ENCODE assay signal across 13 cellular contexts in the genomic region with DNA sequence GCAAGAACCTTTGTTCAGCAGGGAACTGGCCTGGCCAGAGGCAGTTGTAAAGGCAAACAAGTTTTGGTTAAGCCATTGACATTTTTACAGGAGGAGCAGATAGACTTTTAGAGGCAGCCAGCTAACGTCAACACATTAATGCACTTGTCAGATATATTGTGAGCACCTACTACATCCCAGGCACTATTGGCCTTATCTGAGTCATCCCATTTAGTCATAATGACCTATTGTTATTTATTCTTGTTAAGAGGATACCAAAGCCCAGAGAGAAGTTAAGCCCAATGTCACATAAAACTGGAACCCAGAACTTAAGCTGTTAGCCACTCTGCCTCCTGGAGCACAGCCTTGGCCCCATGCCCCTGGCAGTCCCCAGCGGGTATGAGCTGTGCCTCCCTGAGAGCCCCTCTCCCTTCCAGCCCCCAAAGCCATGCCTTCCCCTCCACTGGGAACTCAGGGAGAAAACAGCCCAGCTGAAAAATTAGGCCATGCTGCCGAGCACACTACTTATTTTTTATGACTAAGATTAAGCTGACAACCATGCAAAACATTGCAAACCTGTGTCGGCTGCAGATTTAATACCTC. TPM values are rescaled to one million over a fixed set of nuclear protein-coding genes. Genes with fewer than 3 reads are reported as not detected.
DNase-seq lines count a peak whose midpoint lies in the region; ATAC-seq and TF ChIP-seq lines count a peak whose summit lies in the region.
"Had no signal": no experiment of that assay in that cellular context is flagged by ENCODE, and none has a peak within 500 bp of the region (broad histone marks: within the 10 kb centered on the region; RNA-seq: fewer than 3 reads in every experiment).

No MANE protein-coding gene starts in this region.

- no peak for DNase-seq in stimulated activated naive CD8-positive, alpha-beta T cell treated with anti-CD3 and anti-CD28 coated beads, Interleukin-15, amount 100 ng/mL, for 72 hours
- peak; percentile 81 for DNase-seq in dermis blood vessel endothelial cell
- DNase-seq in naive thymus-derived CD8-positive, alpha-beta T cell: no peak
- no peak for DNase-seq in HuH-7.5 (ENCODE audit: low spot score)
- DNase-seq in cerebellum (ENCODE audit: low spot score): no peak
- no peak for DNase-seq in WERI-Rb-1
- DNase-seq: GF-D8, kidney, ovary had no signal

- H3K27me3 Mint-ChIP-seq in stimulated activated naive CD8-positive, alpha-beta T cell treated with anti-CD3 and anti-CD28 coated beads, Interleukin-15, Interleukin-2, amounts not matched to agents 100 ng/mL and 50 ng/mL, for 24 hours: no peaks in the 10 kb centered on the region
- no peaks in the 10 kb centered on the region for H3K27me3 Mint-ChIP-seq in stimulated activated naive CD8-positive, alpha-beta T cell treated with anti-CD3 and anti-CD28 coated beads, Interleukin-15, amount 100 ng/mL, for 72 hours
- H3K27me3 Mint-ChIP-seq in naive thymus-derived CD8-positive, alpha-beta T cell: no peaks in the 10 kb centered on the region

- TF ChIP-seq CTCF in WERI-Rb-1 (IDR thresholded peaks at IDR 0.05; ENCODE audit: low read depth, low read length): no peak

- peaks cover 50% of the 10 kb centered on the region for H3K4me1 Mint-ChIP-seq in stimulated activated naive CD8-positive, alpha-beta T cell treated with anti-CD3 and anti-CD28 coated beads, Interleukin-15, Interleukin-2, amounts not matched to agents 100 ng/mL and 50 ng/mL, for 24 hours (ENCODE audit: low read depth)
- peaks cover 46% of the 10 kb centered on the region for H3K4me1 Mint-ChIP-seq in stimulated activated naive CD8-positive, alpha-beta T cell treated with anti-CD3 and anti-CD28 coated beads, Interleukin-15, amount 100 ng/mL, for 72 hours
- H3K4me1 Mint-ChIP-seq in naive thymus-derived CD8-positive, alpha-beta T cell: peaks cover 13 to 44% (median 35%) of the 10 kb centered on the region in 4 donors

- H3K4me3 Mint-ChIP-seq in stimulated activated naive CD8-positive, alpha-beta T cell treated with anti-CD3 and anti-CD28 coated beads, Interleukin-15, Interleukin-2, amounts not matched to agents 100 ng/mL and 50 ng/mL, for 24 hours: no peak overlapping the region
- H3K4me3 Mint-ChIP-seq in stimulated activated naive CD8-positive, alpha-beta T cell treated with anti-CD3 and anti-CD28 coated beads, Interleukin-15, amount 100 ng/mL, for 72 hours: no peak overlapping the region
- H3K4me3 Mint-ChIP-seq in naive thymus-derived CD8-positive, alpha-beta T cell: peak overlapping the region in 2 of 10 donors; percentile 27 to 51

- H3K27ac Mint-ChIP-seq in stimulated activated naive CD8-positive, alpha-beta T cell treated with anti-CD3 and anti-CD28 coated beads, Interleukin-15, Interleukin-2, amounts not matched to agents 100 ng/mL and 50 ng/mL, for 24 hours: peak overlapping the region; percentile 93
- H3K27ac Mint-ChIP-seq in stimulated activated naive CD8-positive, alpha-beta T cell treated with anti-CD3 and anti-CD28 coated beads, Interleukin-15, amount 100 ng/mL, for 72 hours: peak overlapping the region in 1 of 2 donors; percentile 61
- H3K27ac Mint-ChIP-seq in naive thymus-derived CD8-positive, alpha-beta T cell: peak overlapping the region; percentile 61 to 100 (median 98)

- peaks cover 4% of the 10 kb centered on the region for H3K36me3 ChIP-seq in WERI-Rb-1
- H3K36me3 ChIP-seq: ovary had no signal

- H3K27me3 ChIP-seq in WERI-Rb-1 (ENCODE audit: insufficient read depth, low read depth, severe bottlenecking): no peaks in the 10 kb centered on the region
- H3K27me3 ChIP-seq: ovary had no signal

- H3K9me3 ChIP-seq in WERI-Rb-1 (ENCODE audit: severe bottlenecking): no peaks in the 10 kb centered on the region
- H3K9me3 ChIP-seq: ovary had no signal

- no peak overlapping the region for H3K27ac ChIP-seq in WERI-Rb-1
- H3K27ac ChIP-seq: epithelial cell of prostate, ovary had no signal

- no peak overlapping the region for H3K4me3 ChIP-seq in WERI-Rb-1 (ENCODE audit: low read depth, low read length)
- H3K4me3 ChIP-seq: K562, ovary had no signal

- no peak for ATAC-seq in stimulated activated naive CD8-positive, alpha-beta T cell treated with anti-CD3 and anti-CD28 coated beads, Interleukin-15, amount 100 ng/mL, for 72 hours
- no peak for ATAC-seq in naive thymus-derived CD8-positive, alpha-beta T cell
- no peak for ATAC-seq in HG03108 (IDR thresholded peaks at IDR 0.05; ENCODE audit: unreplicated experiment)
- ATAC-seq: K562 had no signal

- peaks cover 2% of the 10 kb centered on the region for H3K36me3 Mint-ChIP-seq in stimulated activated naive CD8-positive, alpha-beta T cell treated with anti-CD3 and anti-CD28 coated beads, Interleukin-15, Interleukin-2, amounts not matched to agents 100 ng/mL and 50 ng/mL, for 24 hours (ENCODE audit: low read depth)
- peaks cover 0 to 4% (median 3%) of the 10 kb centered on the region in 3 donors for H3K36me3 Mint-ChIP-seq in naive thymus-derived CD8-positive, alpha-beta T cell

- POLR2A ChIA-PET in naive thymus-derived CD8-positive, alpha-beta T cell (lab: Charles Lee): interaction anchor here (0.6 to 2.3 kb wide), 5 partner anchors 13 to 542 kb away, joined by 3 to 28 read pairs (median 3); a partner anchor contains a TSS

- no peaks in the 10 kb centered on the region for H3K9me3 Mint-ChIP-seq in stimulated activated naive CD8-positive, alpha-beta T cell treated with anti-CD3 and anti-CD28 coated beads, Interleukin-15, Interleukin-2, amounts not matched to agents 100 ng/mL and 50 ng/mL, for 24 hours
- no peaks in the 10 kb centered on the region for H3K9me3 Mint-ChIP-seq in stimulated activated naive CD8-positive, alpha-beta T cell treated with anti-CD3 and anti-CD28 coated beads, Interleukin-15, amount 100 ng/mL, for 72 hours
- no peaks in the 10 kb centered on the region for H3K9me3 Mint-ChIP-seq in naive thymus-derived CD8-positive, alpha-beta T cell

RNA-seq across cellular contexts. Expression of a gene that starts 32.7 kb away (rescaled TPM):
- 65.7 and 124 TPM in 2 replicates for total RNA-seq in dermis blood vessel endothelial cell
- 10 to 100 TPM; 61.4 to 67.3 TPM for total RNA-seq in naive thymus-derived CD8-positive, alpha-beta T cell
- polyA plus RNA-seq in naive thymus-derived CD8-positive, alpha-beta T cell: 10 to 100 TPM; 27.5 to 53.2 (median 34.7) TPM
- total RNA-seq in cerebellum: 50.3 TPM
